12 cellular contexts compared by ENCODE assay signal in the genomic region with DNA sequence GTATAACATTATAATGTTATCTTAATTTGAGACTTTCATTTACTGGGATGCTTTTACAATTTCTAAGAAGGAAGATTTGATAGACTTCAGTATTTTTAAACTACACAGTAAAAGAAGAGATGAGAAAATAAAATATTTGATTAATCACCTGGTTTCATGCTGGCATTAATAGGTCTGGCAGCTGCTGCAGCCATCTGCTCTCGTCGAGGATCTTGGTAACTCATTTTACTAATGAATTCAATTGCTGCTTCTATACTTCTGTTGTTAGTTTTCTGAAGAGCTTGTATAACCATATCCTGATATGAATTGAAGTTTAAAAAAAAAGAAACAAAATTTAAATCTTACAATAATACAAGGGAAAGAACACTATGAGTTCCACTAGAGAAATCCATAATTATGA.
"Had no signal": no experiment of that assay in that cellular context is flagged by ENCODE, and none has a peak within 500 bp of the region (broad histone marks: within the 10 kb centered on the region; RNA-seq: fewer than 3 reads in every experiment).

No MANE protein-coding gene starts in this region.

- H3K27ac ChIP-seq: heart right ventricle had no signal

- H3K27ac Mint-ChIP-seq: activated CD4-positive, alpha-beta memory T cell treated with anti-CD3 and anti-CD28 coated beads, Interleukin-2, amount 10 ng/mL, durations not matched to agents 7 days and 5 days; activated naive CD4-positive, alpha-beta T cell treated with anti-CD3 and anti-CD28 coated beads for 36 hours; activated T-helper 1 cell treated with anti-CD3 and anti-CD28 coated beads, Interleukin-12 subunit alpha, Interleukin-12 subunit beta, Interleukin-2, Interleukin-4 antibody, amounts not matched to agents 30 ng/mL and 10 ng/mL and 1 ng/mL, durations not matched to agents 14 hours and 24 hours and 36 hours had no signal

- H3K9me3 Mint-ChIP-seq: activated CD4-positive, alpha-beta memory T cell treated with anti-CD3 and anti-CD28 coated beads, Interleukin-2, amount 10 ng/mL, durations not matched to agents 7 days and 5 days; activated naive CD4-positive, alpha-beta T cell treated with anti-CD3 and anti-CD28 coated beads for 36 hours; activated T-helper 1 cell treated with anti-CD3 and anti-CD28 coated beads, Interleukin-12 subunit alpha, Interleukin-12 subunit beta, Interleukin-2, Interleukin-4 antibody, amounts not matched to agents 30 ng/mL and 10 ng/mL and 1 ng/mL, durations not matched to agents 14 hours and 24 hours and 36 hours had no signal

- H3K9me3 ChIP-seq: heart right ventricle had no signal

- H3K27me3 ChIP-seq: heart right ventricle had no signal

- H3K4me3 ChIP-seq: heart right ventricle had no signal

- DNase-seq: activated CD4-positive, alpha-beta memory T cell treated with anti-CD3 and anti-CD28 coated beads, Interleukin-2, amount 10 ng/mL, durations not matched to agents 7 days and 5 days; activated CD8-positive, alpha-beta memory T cell treated with anti-CD3 and anti-CD28 coated beads, Interleukin-2, amount 50 U/mL, for 4 hours; activated naive CD4-positive, alpha-beta T cell treated with anti-CD3 and anti-CD28 coated beads for 36 hours; effector memory CD4-positive, alpha-beta T cell; heart right ventricle; kidney; left ventricle myocardium superior; stimulated activated CD4-positive, alpha-beta T cell treated with anti-CD3 and anti-CD28 coated beads, Interleukin-12 subunit alpha, Interleukin-12 subunit beta, amount 100 ng/mL, for 4 hours; stimulated activated naive CD4-positive, alpha-beta T cell treated with Interleukin-2 at 50 U/mL for 16 hours; T-helper 9 cell; trophoblast cell had no signal

- ATAC-seq: heart right ventricle, left ventricle myocardium superior had no signal

- H3K27me3 Mint-ChIP-seq: activated CD4-positive, alpha-beta memory T cell treated with anti-CD3 and anti-CD28 coated beads, Interleukin-2, amount 10 ng/mL, durations not matched to agents 7 days and 5 days had no signal

- H3K4me3 Mint-ChIP-seq: activated CD4-positive, alpha-beta memory T cell treated with anti-CD3 and anti-CD28 coated beads, Interleukin-2, amount 10 ng/mL, durations not matched to agents 7 days and 5 days; activated naive CD4-positive, alpha-beta T cell treated with anti-CD3 and anti-CD28 coated beads for 36 hours; activated T-helper 1 cell treated with anti-CD3 and anti-CD28 coated beads, Interleukin-12 subunit alpha, Interleukin-12 subunit beta, Interleukin-2, Interleukin-4 antibody, amounts not matched to agents 30 ng/mL and 10 ng/mL and 1 ng/mL, durations not matched to agents 14 hours and 24 hours and 36 hours had no signal
